ENCODE assay signal across 13 cellular contexts in genomic region chr7:134527979-134528371, GRCh38. TPM values are rescaled to one million over a fixed set of nuclear protein-coding genes. Genes with fewer than 3 reads are reported as not detected.
DNase-seq lines count a peak whose midpoint lies in the region; ATAC-seq, FAIRE-seq and TF ChIP-seq lines count a peak whose summit lies in the region.
"Had no signal": no experiment of that assay in that cellular context is flagged by ENCODE, and none has a peak within 500 bp of the region (broad histone marks: within the 10 kb centered on the region; RNA-seq: fewer than 3 reads in every experiment).

No MANE protein-coding gene starts in this region.

- no peaks in the 10 kb centered on the region for H3K27me3 ChIP-seq in psoas muscle (ENCODE audit: insufficient read depth in 3 of 3, low read length in 2 of 3)

- no peak for FAIRE-seq in H54 (lab: Jason Lieb, UNC)
- FAIRE-seq: G401.6 had no signal

- intact Hi-C loops in psoas muscle (cut with DNase I): no loop called here

- DNase-seq in DMS53 (lab: John Stamatoyannopoulos, UW) (peak; percentile 71), NCI-H226 (peak; percentile 9), epithelial cell of prostate (ENCODE audit: low read depth, low spot score) (no peak), psoas muscle (peak; percentile 33 to 82), H54 (ENCODE audit: insufficient read length, low spot score) (no peak), putamen (ENCODE audit: low spot score) (no peak), MV-4-11 (lab: John Stamatoyannopoulos, UW) (no peak), dermis blood vessel endothelial cell (no peak)
- DNase-seq: activated naive CD4-positive, alpha-beta T cell treated with anti-CD3 and anti-CD28 coated beads, Interleukin-2, amount 10 ng/mL, durations not matched to agents 7 days and 5 days; NCI-H69; stimulated activated naive CD4-positive, alpha-beta T cell had no signal

- no peaks in the 10 kb centered on the region for H3K9me3 ChIP-seq in psoas muscle
- H3K9me3 ChIP-seq: prostate gland had no signal

- TF ChIP-seq POLR2A in H54 (IDR thresholded peaks at IDR 0.05; ENCODE audit: low read depth, low read length): no peak

- peak; percentile 87 to 93 (median 90) for ATAC-seq in psoas muscle

- WGBS in psoas muscle, 3 donors: 8 to 15% (median 9%) methylated on average over 4 of the region's 4 CpGs

- no peak for TF ChIP-seq CTCF in psoas muscle (IDR thresholded peaks at IDR 0.05)

- peaks cover 34% of the 10 kb centered on the region for H3K4me1 ChIP-seq in psoas muscle
- H3K4me1 ChIP-seq: prostate gland had no signal

- H3K27ac ChIP-seq in epithelial cell of prostate: peak overlapping the region; percentile 85
- peak overlapping the region; percentile 92 for H3K27ac ChIP-seq in psoas muscle
- H3K27ac ChIP-seq: prostate gland had no signal

- no peaks in the 10 kb centered on the region for H3K36me3 ChIP-seq in psoas muscle (ENCODE audit: insufficient read depth in 1 of 2, low read depth in 1 of 2)
- H3K36me3 ChIP-seq: prostate gland had no signal

- peak overlapping the region; percentile 48 for H3K4me3 ChIP-seq in psoas muscle
- H3K4me3 ChIP-seq: prostate gland had no signal

RNA-seq across cellular contexts. Expression of gene AKR1B10, which starts 0.6 kb away (rescaled TPM):
- total RNA-seq in psoas muscle (10 to 100 TPM in 3 of 4 donors, 1 to 10 TPM in 1; 9.0 to 29.5 (median 20.7) TPM), dermis blood vessel endothelial cell (not detected in 2 replicates)
- polyA plus RNA-seq in psoas muscle: 10 to 100 TPM in 2 of 3 donors, 1 to 10 TPM in 1; 7.2 to 19.2 (median 10.1) TPM

RNA-seq across cellular contexts. Expression of gene AKR1B15, which starts 20.9 kb away (rescaled TPM):
- total RNA-seq in psoas muscle (10 to 100 TPM; 16.3 to 49.9 (median 36.9) TPM), dermis blood vessel endothelial cell (not detected in 2 replicates)
- 10 to 100 TPM in 2 of 3 donors, 1 to 10 TPM in 1; 6.5 to 16.5 (median 13.5) TPM for polyA plus RNA-seq in psoas muscle

Comparison
In these comparisons a context has a peak if more than half of its experiments do, and no peak if none do; other contexts are left out.
1. DNase-seq: peak in DMS53 (single experiment), NCI-H226 (single experiment) and psoas muscle (2 of 2); none in epithelial cell of prostate (single experiment), H54 (single experiment), putamen (single experiment), MV-4-11 (single experiment) and dermis blood vessel endothelial cell (single experiment).
2. RNA of gene AKR1B15, which starts 20.9 kb away (total RNA-seq): 16.3 to 49.9 TPM in psoas muscle; not detected in dermis blood vessel endothelial cell; every median in the first group is over 10 times any median in the second.